1 cellular context compared by ENCODE assay signal in the genomic region with DNA sequence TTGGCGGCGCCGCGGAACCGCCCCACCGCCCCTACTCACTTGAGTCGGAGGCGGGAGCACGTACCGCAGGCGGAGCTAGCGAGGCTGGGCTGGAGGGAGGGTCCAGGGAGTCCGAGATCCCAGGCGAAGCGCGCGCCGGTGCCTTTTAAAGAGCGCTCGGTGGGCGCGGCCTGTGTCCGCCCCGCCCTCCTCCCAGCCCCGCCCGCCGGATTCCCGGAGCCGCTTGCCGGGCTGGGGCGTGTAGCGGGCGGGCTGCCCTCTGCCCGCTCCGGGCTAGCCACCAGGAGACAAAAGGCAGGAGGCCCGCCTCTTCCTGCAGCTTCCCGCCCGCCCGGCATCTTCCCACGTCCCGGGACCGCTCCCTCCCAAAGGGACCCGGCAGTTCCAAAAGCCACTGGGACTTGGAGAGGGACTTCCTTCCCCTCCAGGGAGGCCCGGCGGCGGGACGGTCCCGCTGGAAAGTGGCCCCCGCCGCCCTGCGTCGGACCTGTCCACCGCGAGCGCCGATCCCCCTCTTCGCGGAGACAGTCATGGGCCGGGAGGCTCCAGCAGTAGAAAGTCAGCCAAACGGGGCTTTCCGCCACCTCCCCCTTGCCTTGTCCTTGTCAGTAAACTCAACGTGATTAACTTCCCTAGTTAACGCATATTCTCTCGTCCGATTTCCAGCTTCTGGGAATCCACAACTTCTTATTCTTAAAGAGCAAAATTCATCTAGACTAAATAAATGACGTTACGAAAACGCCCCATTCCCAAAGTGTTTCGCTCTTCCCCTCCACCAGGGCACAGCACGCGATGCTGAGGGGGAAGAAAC.
TF ChIP-seq lines count a peak whose summit lies in the region.

CSRP2 (minus strand) TSS at position 121 of the 811 bp plus-strand sequence. CDS start 12,759 bp downstream, outside the sequence.

TF ChIP-seq in HepG2, 621 proteins besides CTCF, POLR2A, EP300 and RAD21 (continued from another document and continues in another):
- TF ChIP-seq, protein P1, sequence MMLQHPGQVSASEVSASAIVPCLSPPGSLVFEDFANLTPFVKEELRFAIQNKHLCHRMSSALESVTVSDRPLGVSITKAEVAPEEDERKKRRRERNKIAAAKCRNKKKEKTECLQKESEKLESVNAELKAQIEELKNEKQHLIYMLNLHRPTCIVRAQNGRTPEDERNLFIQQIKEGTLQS (CRISPR knock-in tag; IDR thresholded peaks at IDR 0.05) = no peak
- TF ChIP-seq, protein P2, sequence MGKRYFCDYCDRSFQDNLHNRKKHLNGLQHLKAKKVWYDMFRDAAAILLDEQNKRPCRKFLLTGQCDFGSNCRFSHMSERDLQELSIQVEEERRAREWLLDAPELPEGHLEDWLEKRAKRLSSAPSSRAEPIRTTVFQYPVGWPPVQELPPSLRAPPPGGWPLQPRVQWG (CRISPR knock-in tag; IDR thresholded peaks at IDR 0.05; ENCODE audit: borderline replicate concordance, low read depth) = no peak
- TF ChIP-seq NAIF1 (CRISPR knock-in tag; IDR thresholded peaks at IDR 0.05; ENCODE audit: borderline replicate concordance) = no peak
- TF ChIP-seq MEIS1 (CRISPR knock-in tag; IDR thresholded peaks at IDR 0.05; ENCODE audit: borderline replicate concordance) = 0 out of 2 replicates have a peak, but pooled peaks have one; percentile 32
- TF ChIP-seq KDM5B (CRISPR knock-in tag; IDR thresholded peaks at IDR 0.05; ENCODE audit: borderline replicate concordance) = no peak; the same call in 1 of the 2 replicates
- TF ChIP-seq FOXP1 (IDR thresholded peaks at IDR 0.05) = no peak
- no peak for TF ChIP-seq FOXP1 (CRISPR knock-in tag; IDR thresholded peaks at IDR 0.05)
- no peak for TF ChIP-seq ZNF619 (CRISPR knock-in tag; IDR thresholded peaks at IDR 0.05)
- TF ChIP-seq, protein P3, sequence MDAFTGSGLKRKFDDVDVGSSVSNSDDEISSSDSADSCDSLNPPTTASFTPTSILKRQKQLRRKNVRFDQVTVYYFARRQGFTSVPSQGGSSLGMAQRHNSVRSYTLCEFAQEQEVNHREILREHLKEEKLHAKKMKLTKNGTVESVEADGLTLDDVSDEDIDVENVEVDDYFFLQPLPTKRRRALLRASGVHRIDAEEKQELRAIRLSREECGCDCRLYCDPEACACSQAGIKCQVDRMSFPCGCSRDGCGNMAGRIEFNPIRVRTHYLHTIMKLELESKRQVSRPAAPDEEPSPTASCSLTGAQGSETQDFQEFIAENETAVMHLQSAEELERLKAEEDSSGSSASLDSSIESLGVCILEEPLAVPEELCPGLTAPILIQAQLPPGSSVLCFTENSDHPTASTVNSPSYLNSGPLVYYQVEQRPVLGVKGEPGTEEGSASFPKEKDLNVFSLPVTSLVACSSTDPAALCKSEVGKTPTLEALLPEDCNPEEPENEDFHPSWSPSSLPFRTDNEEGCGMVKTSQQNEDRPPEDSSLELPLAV (CRISPR knock-in tag; conservative IDR thresholded peaks at IDR 0.05; ENCODE audit: low read depth) = no peak
- no peak for TF ChIP-seq ZSCAN21 (CRISPR knock-in tag; IDR thresholded peaks at IDR 0.05; ENCODE audit: borderline replicate concordance)
- TF ChIP-seq ZNF749 (CRISPR knock-in tag; IDR thresholded peaks at IDR 0.05; ENCODE audit: borderline replicate concordance) = no peak
- no peak for TF ChIP-seq ZNF253 (CRISPR knock-in tag; IDR thresholded peaks at IDR 0.05; ENCODE audit: borderline replicate concordance)
- TF ChIP-seq, protein P4, sequence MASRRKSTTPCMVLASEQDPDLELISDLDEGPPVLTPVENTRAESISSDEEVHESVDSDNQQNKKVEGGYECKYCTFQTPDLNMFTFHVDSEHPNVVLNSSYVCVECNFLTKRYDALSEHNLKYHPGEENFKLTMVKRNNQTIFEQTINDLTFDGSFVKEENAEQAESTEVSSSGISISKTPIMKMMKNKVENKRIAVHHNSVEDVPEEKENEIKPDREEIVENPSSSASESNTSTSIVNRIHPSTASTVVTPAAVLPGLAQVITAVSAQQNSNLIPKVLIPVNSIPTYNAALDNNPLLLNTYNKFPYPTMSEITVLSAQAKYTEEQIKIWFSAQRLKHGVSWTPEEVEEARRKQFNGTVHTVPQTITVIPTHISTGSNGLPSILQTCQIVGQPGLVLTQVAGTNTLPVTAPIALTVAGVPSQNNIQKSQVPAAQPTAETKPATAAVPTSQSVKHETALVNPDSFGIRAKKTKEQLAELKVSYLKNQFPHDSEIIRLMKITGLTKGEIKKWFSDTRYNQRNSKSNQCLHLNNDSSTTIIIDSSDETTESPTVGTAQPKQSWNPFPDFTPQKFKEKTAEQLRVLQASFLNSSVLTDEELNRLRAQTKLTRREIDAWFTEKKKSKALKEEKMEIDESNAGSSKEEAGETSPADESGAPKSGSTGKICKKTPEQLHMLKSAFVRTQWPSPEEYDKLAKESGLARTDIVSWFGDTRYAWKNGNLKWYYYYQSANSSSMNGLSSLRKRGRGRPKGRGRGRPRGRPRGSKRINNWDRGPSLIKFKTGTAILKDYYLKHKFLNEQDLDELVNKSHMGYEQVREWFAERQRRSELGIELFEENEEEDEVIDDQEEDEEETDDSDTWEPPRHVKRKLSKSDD (CRISPR knock-in tag; IDR thresholded peaks at IDR 0.05; ENCODE audit: low read depth) = no peak
- no peak for TF ChIP-seq REST (IDR thresholded peaks at IDR 0.05; ENCODE audit: borderline replicate concordance in 1 of 2, low read depth in 1 of 2, low read length in 2 of 2)
- TF ChIP-seq ZBTB25 (CRISPR knock-in tag; IDR thresholded peaks at IDR 0.05) = no peak
- TF ChIP-seq, protein P5, sequence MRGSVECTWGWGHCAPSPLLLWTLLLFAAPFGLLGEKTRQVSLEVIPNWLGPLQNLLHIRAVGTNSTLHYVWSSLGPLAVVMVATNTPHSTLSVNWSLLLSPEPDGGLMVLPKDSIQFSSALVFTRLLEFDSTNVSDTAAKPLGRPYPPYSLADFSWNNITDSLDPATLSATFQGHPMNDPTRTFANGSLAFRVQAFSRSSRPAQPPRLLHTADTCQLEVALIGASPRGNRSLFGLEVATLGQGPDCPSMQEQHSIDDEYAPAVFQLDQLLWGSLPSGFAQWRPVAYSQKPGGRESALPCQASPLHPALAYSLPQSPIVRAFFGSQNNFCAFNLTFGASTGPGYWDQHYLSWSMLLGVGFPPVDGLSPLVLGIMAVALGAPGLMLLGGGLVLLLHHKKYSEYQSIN (CRISPR knock-in tag; IDR thresholded peaks at IDR 0.05; ENCODE audit: borderline replicate concordance) = no peak
- TF ChIP-seq, protein P6, sequence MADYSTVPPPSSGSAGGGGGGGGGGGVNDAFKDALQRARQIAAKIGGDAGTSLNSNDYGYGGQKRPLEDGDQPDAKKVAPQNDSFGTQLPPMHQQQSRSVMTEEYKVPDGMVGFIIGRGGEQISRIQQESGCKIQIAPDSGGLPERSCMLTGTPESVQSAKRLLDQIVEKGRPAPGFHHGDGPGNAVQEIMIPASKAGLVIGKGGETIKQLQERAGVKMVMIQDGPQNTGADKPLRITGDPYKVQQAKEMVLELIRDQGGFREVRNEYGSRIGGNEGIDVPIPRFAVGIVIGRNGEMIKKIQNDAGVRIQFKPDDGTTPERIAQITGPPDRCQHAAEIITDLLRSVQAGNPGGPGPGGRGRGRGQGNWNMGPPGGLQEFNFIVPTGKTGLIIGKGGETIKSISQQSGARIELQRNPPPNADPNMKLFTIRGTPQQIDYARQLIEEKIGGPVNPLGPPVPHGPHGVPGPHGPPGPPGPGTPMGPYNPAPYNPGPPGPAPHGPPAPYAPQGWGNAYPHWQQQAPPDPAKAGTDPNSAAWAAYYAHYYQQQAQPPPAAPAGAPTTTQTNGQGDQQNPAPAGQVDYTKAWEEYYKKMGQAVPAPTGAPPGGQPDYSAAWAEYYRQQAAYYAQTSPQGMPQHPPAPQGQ (CRISPR knock-in tag; IDR thresholded peaks at IDR 0.05; ENCODE audit: borderline replicate concordance) = no peak
- no peak for TF ChIP-seq JARID2 (CRISPR knock-in tag; IDR thresholded peaks at IDR 0.05; ENCODE audit: insufficient replicate concordance)
- no peak for TF ChIP-seq SIX1 (CRISPR knock-in tag; IDR thresholded peaks at IDR 0.05; ENCODE audit: borderline replicate concordance)
- TF ChIP-seq RBFOX2 (IDR thresholded peaks at IDR 0.05; ENCODE audit: low read depth, low read length) = peak; percentile 68
- 0 out of 2 replicates have a peak, but pooled peaks have one; percentile 33 for TF ChIP-seq ZNF772 (CRISPR knock-in tag; IDR thresholded peaks at IDR 0.05)
- TF ChIP-seq SETDB1 (CRISPR knock-in tag; IDR thresholded peaks at IDR 0.05; ENCODE audit: borderline replicate concordance) = 0 out of 2 replicates have a peak, but pooled peaks have one; percentile 67
- TF ChIP-seq, protein P7, sequence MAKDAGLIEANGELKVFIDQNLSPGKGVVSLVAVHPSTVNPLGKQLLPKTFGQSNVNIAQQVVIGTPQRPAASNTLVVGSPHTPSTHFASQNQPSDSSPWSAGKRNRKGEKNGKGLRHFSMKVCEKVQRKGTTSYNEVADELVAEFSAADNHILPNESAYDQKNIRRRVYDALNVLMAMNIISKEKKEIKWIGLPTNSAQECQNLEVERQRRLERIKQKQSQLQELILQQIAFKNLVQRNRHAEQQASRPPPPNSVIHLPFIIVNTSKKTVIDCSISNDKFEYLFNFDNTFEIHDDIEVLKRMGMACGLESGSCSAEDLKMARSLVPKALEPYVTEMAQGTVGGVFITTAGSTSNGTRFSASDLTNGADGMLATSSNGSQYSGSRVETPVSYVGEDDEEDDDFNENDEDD (CRISPR knock-in tag; IDR thresholded peaks at IDR 0.05; ENCODE audit: borderline replicate concordance) = peak; percentile 60; the same call in 1 of the 2 replicates
- no peak for TF ChIP-seq ASH2L (IDR thresholded peaks at IDR 0.05; ENCODE audit: insufficient read length, low read depth, low read length)
- no peak for TF ChIP-seq ARID2 (CRISPR knock-in tag; IDR thresholded peaks at IDR 0.05; ENCODE audit: borderline replicate concordance)
- TF ChIP-seq, protein P8, sequence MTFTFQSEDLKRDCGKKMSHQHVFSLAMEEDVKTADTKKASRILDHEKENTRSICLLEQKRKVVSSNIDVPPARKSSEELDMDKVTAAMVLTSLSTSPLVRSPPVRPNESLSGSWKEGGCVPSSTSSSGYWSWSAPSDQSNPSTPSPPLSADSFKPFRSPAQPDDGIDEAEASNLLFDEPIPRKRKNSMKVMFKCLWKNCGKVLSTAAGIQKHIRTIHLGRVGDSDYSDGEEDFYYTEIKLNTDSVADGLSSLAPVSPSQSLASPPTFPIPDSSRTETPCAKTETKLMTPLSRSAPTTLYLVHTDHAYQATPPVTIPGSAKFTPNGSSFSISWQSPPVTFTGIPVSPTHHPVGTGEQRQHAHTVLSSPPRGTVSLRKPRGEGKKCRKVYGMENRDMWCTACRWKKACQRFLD (CRISPR knock-in tag; IDR thresholded peaks at IDR 0.05; ENCODE audit: borderline replicate concordance) = no peak
- TF ChIP-seq NR2F1 (CRISPR knock-in tag; IDR thresholded peaks at IDR 0.05) = no peak
- TF ChIP-seq MTERF4 (CRISPR knock-in tag; IDR thresholded peaks at IDR 0.05) = no peak
- TF ChIP-seq DNMT1 (CRISPR knock-in tag; IDR thresholded peaks at IDR 0.05) = 0 out of 2 replicates have a peak, but pooled peaks have one; percentile 29
- TF ChIP-seq FIP1L1 (IDR thresholded peaks at IDR 0.05; ENCODE audit: borderline replicate concordance, insufficient read depth, low read depth, low read length) = no peak
- TF ChIP-seq MATR3 (CRISPR knock-in tag; IDR thresholded peaks at IDR 0.05) = no peak
- TF ChIP-seq NFIB (CRISPR knock-in tag; IDR thresholded peaks at IDR 0.05; ENCODE audit: borderline replicate concordance) = no peak
- no peak; the same call in 1 of the 2 replicates for TF ChIP-seq ZFP90 (CRISPR knock-in tag; IDR thresholded peaks at IDR 0.05; ENCODE audit: borderline replicate concordance)
- TF ChIP-seq, protein P9, sequence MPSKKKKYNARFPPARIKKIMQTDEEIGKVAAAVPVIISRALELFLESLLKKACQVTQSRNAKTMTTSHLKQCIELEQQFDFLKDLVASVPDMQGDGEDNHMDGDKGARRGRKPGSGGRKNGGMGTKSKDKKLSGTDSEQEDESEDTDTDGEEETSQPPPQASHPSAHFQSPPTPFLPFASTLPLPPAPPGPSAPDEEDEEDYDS (CRISPR knock-in tag; IDR thresholded peaks at IDR 0.05) = peak; percentile 97
- TF ChIP-seq PREB (CRISPR knock-in tag; IDR thresholded peaks at IDR 0.05) = no peak
